Comparison of ENCODE assay signal across 11 cellular contexts in genomic region chr4:108116423-108117168, GRCh38. TPM values are rescaled to one million over a fixed set of nuclear protein-coding genes. Genes with fewer than 3 reads are reported as not detected.
DNase-seq lines count a peak whose midpoint lies in the region; ATAC-seq and TF ChIP-seq lines count a peak whose summit lies in the region.
"Had no signal": no experiment of that assay in that cellular context is flagged by ENCODE, and none has a peak within 500 bp of the region (broad histone marks: within the 10 kb centered on the region; RNA-seq: fewer than 3 reads in every experiment).

No MANE protein-coding gene starts in this region.

- peaks cover 2% of the 10 kb centered on the region for H3K27me3 Mint-ChIP-seq in activated CD8-positive, alpha-beta memory T cell treated with anti-CD3 and anti-CD28 coated beads, Interleukin-2, amount 10 ng/mL, durations not matched to agents 7 days and 5 days
- H3K27me3 Mint-ChIP-seq in activated CD4-positive, alpha-beta memory T cell treated with anti-CD3 and anti-CD28 coated beads for 36 hours: no peaks in the 10 kb centered on the region

- TF ChIP-seq CTCF in hepatocyte (IDR thresholded peaks at IDR 0.05; ENCODE audit: poor library complexity) (no peak), tibial nerve (IDR thresholded peaks at IDR 0.05) (no peak), sigmoid colon (IDR thresholded peaks at IDR 0.05) (no peak)

- H2AFZ ChIP-seq in hepatocyte: no peak overlapping the region

- TF ChIP-seq POLR2A in tibial nerve (IDR thresholded peaks at IDR 0.05): no peak
- TF ChIP-seq POLR2A in sigmoid colon (IDR thresholded peaks at IDR 0.05): no peak

- H3K4me1 ChIP-seq in hepatocyte (ENCODE audit: insufficient read depth) (peaks cover 9% of the 10 kb centered on the region), tibial nerve (peaks cover 0 to 8% (median 0%) of the 10 kb centered on the region in 4 donors), sigmoid colon (no peaks in the 10 kb centered on the region)

- H3K27ac ChIP-seq in hepatocyte (no peak overlapping the region), tibial nerve (no peak overlapping the region), sigmoid colon (no peak overlapping the region)

- DNase-seq in activated CD8-positive, alpha-beta memory T cell treated with anti-CD3 and anti-CD28 coated beads, Interleukin-2, amount 10 ng/mL, durations not matched to agents 7 days and 5 days: peak; percentile 51
- no peak for DNase-seq in activated CD8-positive, alpha-beta memory T cell treated with anti-CD3 and anti-CD28 coated beads for 24 hours
- peak; percentile 70 for DNase-seq in activated CD4-positive, alpha-beta memory T cell treated with anti-CD3 and anti-CD28 coated beads for 36 hours
- DNase-seq in sciatic nerve (ENCODE audit: low spot score): no peak
- no peak for DNase-seq in hepatocyte (ENCODE audit: low spot score)
- DNase-seq in tibial nerve (ENCODE audit: low spot score in 2 of 2): no peak
- no peak for DNase-seq in sigmoid colon
- DNase-seq: midbrain, MM.1S, RPMI8226 had no signal

- H3K4me3 ChIP-seq in hepatocyte (no peak overlapping the region), tibial nerve (no peak overlapping the region), sigmoid colon (no peak overlapping the region)

- intact Hi-C loops in activated CD4-positive, alpha-beta memory T cell treated with anti-CD3 and anti-CD28 coated beads for 36 hours (cut with micrococcal nuclease): loop anchor here (1.0 to 2.0 kb wide), 4 partner anchors 8 to 86 kb away; no protein-coding TSS in a partner anchor
- intact Hi-C loops in sciatic nerve (cut with DNase I): no loop called here
- intact Hi-C loops in sigmoid colon (cut with DNase I): no loop called here

- peak; percentile 41 for ATAC-seq in activated CD8-positive, alpha-beta memory T cell treated with anti-CD3 and anti-CD28 coated beads, Interleukin-2, amount 10 ng/mL, durations not matched to agents 7 days and 5 days
- ATAC-seq in HG03159 (IDR thresholded peaks at IDR 0.05; ENCODE audit: unreplicated experiment): peak; percentile 35
- peak; percentile 13 for ATAC-seq in sciatic nerve

- H3K27ac Mint-ChIP-seq in activated CD8-positive, alpha-beta memory T cell treated with anti-CD3 and anti-CD28 coated beads, Interleukin-2, amount 10 ng/mL, durations not matched to agents 7 days and 5 days: peak overlapping the region; percentile 57
- peak overlapping the region; percentile 89 for H3K27ac Mint-ChIP-seq in activated CD4-positive, alpha-beta memory T cell treated with anti-CD3 and anti-CD28 coated beads for 36 hours

- 86% methylated on average over 3 of the region's 3 CpGs for WGBS in hepatocyte (ENCODE audit: low lambda C conversion rate, missing lambda C conversion rate)
- 78 to 79% methylated on average over 3 of the region's 3 CpGs for WGBS in tibial nerve, 2 donors
- WGBS in sigmoid colon, 2 donors: 62 to 87% methylated on average over 3 of the region's 3 CpGs

- H3K27me3 ChIP-seq in hepatocyte (no peaks in the 10 kb centered on the region), tibial nerve (no peaks in the 10 kb centered on the region), sigmoid colon (no peaks in the 10 kb centered on the region)

- no peaks in the 10 kb centered on the region for H3K9me3 ChIP-seq in hepatocyte (ENCODE audit: low read depth)
- H3K9me3 ChIP-seq in tibial nerve: no peaks in the 10 kb centered on the region
- H3K9me3 ChIP-seq in sigmoid colon: no peaks in the 10 kb centered on the region

- POLR2A ChIA-PET in activated CD4-positive, alpha-beta memory T cell treated with anti-CD3 and anti-CD28 coated beads for 36 hours (lab: Charles Lee): interaction anchor here (0.6 to 5.0 kb wide), 6 partner anchors 8 to 49 kb away, joined by 3 to 24 read pairs (median 9); no protein-coding TSS in a partner anchor

- no peaks in the 10 kb centered on the region for H3K36me3 ChIP-seq in hepatocyte (replicated peaks; ENCODE audit: insufficient read depth, low read depth)
- H3K36me3 ChIP-seq in tibial nerve: no peaks in the 10 kb centered on the region
- no peaks in the 10 kb centered on the region for H3K36me3 ChIP-seq in sigmoid colon

- H3K4me3 Mint-ChIP-seq in activated CD8-positive, alpha-beta memory T cell treated with anti-CD3 and anti-CD28 coated beads, Interleukin-2, amount 10 ng/mL, durations not matched to agents 7 days and 5 days: no peak overlapping the region
- peak overlapping the region; percentile 15 for H3K4me3 Mint-ChIP-seq in activated CD4-positive, alpha-beta memory T cell treated with anti-CD3 and anti-CD28 coated beads for 36 hours

- no peaks in the 10 kb centered on the region for H4K20me1 ChIP-seq in hepatocyte (ENCODE audit: insufficient read depth, poor library complexity, severe bottlenecking)

- CTCF ChIA-PET in activated CD8-positive, alpha-beta memory T cell treated with anti-CD3 and anti-CD28 coated beads, Interleukin-2, amount 10 ng/mL, durations not matched to agents 7 days and 5 days (lab: Charles Lee): interaction anchor here (1.0 kb wide), 2 partner anchors 10 to 311 kb away, joined by 4 to 5 read pairs; no protein-coding TSS in a partner anchor
- CTCF ChIA-PET in activated CD4-positive, alpha-beta memory T cell treated with anti-CD3 and anti-CD28 coated beads for 36 hours (lab: Charles Lee): interaction anchor here (0.6 to 2.5 kb wide), 3 partner anchors 8 to 86 kb away, joined by 3 to 6 read pairs (median 5); no protein-coding TSS in a partner anchor

- no peaks in the 10 kb centered on the region for H3K9me2 ChIP-seq in hepatocyte (replicated peaks; ENCODE audit: insufficient read depth)

- H3K4me2 ChIP-seq in hepatocyte: no peak overlapping the region

- no peaks in the 10 kb centered on the region for H3K9me3 Mint-ChIP-seq in activated CD8-positive, alpha-beta memory T cell treated with anti-CD3 and anti-CD28 coated beads, Interleukin-2, amount 10 ng/mL, durations not matched to agents 7 days and 5 days (ENCODE audit: low read depth)
- no peaks in the 10 kb centered on the region for H3K9me3 Mint-ChIP-seq in activated CD4-positive, alpha-beta memory T cell treated with anti-CD3 and anti-CD28 coated beads for 36 hours

- H3K79me2 ChIP-seq in hepatocyte: no peaks in the 10 kb centered on the region

- H3K4me1 Mint-ChIP-seq in activated CD8-positive, alpha-beta memory T cell treated with anti-CD3 and anti-CD28 coated beads, Interleukin-2, amount 10 ng/mL, durations not matched to agents 7 days and 5 days: peaks cover 72% of the 10 kb centered on the region
- peaks cover 95% of the 10 kb centered on the region for H3K4me1 Mint-ChIP-seq in activated CD4-positive, alpha-beta memory T cell treated with anti-CD3 and anti-CD28 coated beads for 36 hours (ENCODE audit: low read depth)

- peaks cover 2% of the 10 kb centered on the region for H3K36me3 Mint-ChIP-seq in activated CD8-positive, alpha-beta memory T cell treated with anti-CD3 and anti-CD28 coated beads, Interleukin-2, amount 10 ng/mL, durations not matched to agents 7 days and 5 days
- H3K36me3 Mint-ChIP-seq in activated CD4-positive, alpha-beta memory T cell treated with anti-CD3 and anti-CD28 coated beads for 36 hours: peaks cover 22% of the 10 kb centered on the region

- TF ChIP-seq EP300 in tibial nerve (IDR thresholded peaks at IDR 0.05) (no peak), sigmoid colon (IDR thresholded peaks at IDR 0.05) (no peak)

RNA-seq across cellular contexts. Expression of gene LEF1, which starts 52.1 kb away (rescaled TPM):
- 10 to 100 TPM; 29.4 to 30.6 TPM for total RNA-seq in activated CD8-positive, alpha-beta memory T cell treated with anti-CD3 and anti-CD28 coated beads, Interleukin-2, amount 10 ng/mL, durations not matched to agents 7 days and 5 days
- 100 to 1,000 TPM; 111 to 122 TPM for total RNA-seq in activated CD4-positive, alpha-beta memory T cell treated with anti-CD3 and anti-CD28 coated beads for 36 hours
- total RNA-seq in sciatic nerve (10.7 TPM), hepatocyte (7.5 and 8.6 TPM in 2 replicates), tibial nerve (10 to 100 TPM in 1 of 4 donors, 1 to 10 TPM in 3; 1.9 to 11.7 (median 8.3) TPM), sigmoid colon (1 to 10 TPM in 3 of 4 donors, under 1 TPM in 1; 0.83 to 3.3 (median 3.2) TPM)
- polyA plus RNA-seq in hepatocyte (7.6 and 10.4 TPM in 2 replicates), sigmoid colon (10 to 100 TPM in 1 of 3 donors, 1 to 10 TPM in 1, not detected in 1; 2.3 to 25.3 TPM)

Comparison
In these comparisons a context has a peak if more than half of its experiments do, and no peak if none do; other contexts are left out.
1. DNase-seq: peak in activated CD8-positive, alpha-beta memory T cell treated with anti-CD3 and anti-CD28 coated beads, Interleukin-2, amount 10 ng/mL, durations not matched to agents 7 days and 5 days (single experiment) and activated CD4-positive, alpha-beta memory T cell treated with anti-CD3 and anti-CD28 coated beads for 36 hours (single experiment); none in activated CD8-positive, alpha-beta memory T cell treated with anti-CD3 and anti-CD28 coated beads for 24 hours (single experiment), sciatic nerve (single experiment), hepatocyte (single experiment), tibial nerve (0 of 2) and sigmoid colon (single experiment).
2. Peak in every context shown above with its lines, with median percentiles within 50 percentile points of each other: ATAC-seq.